ENCODE assay signal across 8 cellular contexts in genomic region chr5:173204185-173204979, GRCh38. TPM values are rescaled to one million over a fixed set of nuclear protein-coding genes. Genes with fewer than 3 reads are reported as not detected.
DNase-seq lines count a peak whose midpoint lies in the region; FAIRE-seq and TF ChIP-seq lines count a peak whose summit lies in the region.

No MANE protein-coding gene starts in this region.

- H3K9ac ChIP-seq in endothelial cell of umbilical vein (replicated peaks; ENCODE audit: extremely low read depth, insufficient read depth, low read length) = no peak overlapping the region
- no peak overlapping the region for H3K9ac ChIP-seq in neuronal stem cell (ENCODE audit: low read depth, low read length, poor library complexity)

- H3K4ac ChIP-seq in neuronal stem cell (ENCODE audit: low read length) = no peak overlapping the region

- H4K91ac ChIP-seq in neuronal stem cell (ENCODE audit: low read depth, low read length, poor library complexity) = no peak overlapping the region

- H3K23ac ChIP-seq in neuronal stem cell (ENCODE audit: low read depth, low read length, poor library complexity) = no peak overlapping the region

- no peaks in the 10 kb centered on the region for H3K79me2 ChIP-seq in endothelial cell of umbilical vein (ENCODE audit: control insufficient read depth, insufficient read depth, low read length)

- WGBS in neuronal stem cell (ENCODE audit: extremely low coverage in 2 of 2, insufficient read length in 2 of 2, insufficient replicate concordance in 1 of 2), 2 donors = 100% methylated on average over 1 of the region's 6 CpGs; no CpG with 5 or more reads in 1 of the 2 donors

- H2BK12ac ChIP-seq in neuronal stem cell (ENCODE audit: low read length) = no peak overlapping the region

- no peak overlapping the region for H2BK5ac ChIP-seq in neuronal stem cell (ENCODE audit: low read length)

- H3K36me3 ChIP-seq in endothelial cell of umbilical vein (ENCODE audit: control insufficient read depth in 2 of 2, extremely low read depth in 1 of 2, insufficient read depth in 2 of 2, low read length in 2 of 2) (no peaks in the 10 kb centered on the region), neuronal stem cell (replicated peaks in 1 of 2; ENCODE audit: control insufficient read depth in 2 of 2, insufficient read depth in 2 of 2, low read length in 2 of 2) (no peaks in the 10 kb centered on the region)

- no TSS peak for BruUV-seq in endothelial cell of umbilical vein (replicated peaks; lab: Mats Ljungman, UMichigan)

- no peak overlapping the region for H3K18ac ChIP-seq in neuronal stem cell (ENCODE audit: low read length)

- POLR2A ChIA-PET in endothelial cell of umbilical vein (lab: Charles Lee) = no interaction called here

- H3K9me3 ChIP-seq in endothelial cell of umbilical vein (replicated peaks; ENCODE audit: control insufficient read depth, insufficient read depth, low read length) (no peaks in the 10 kb centered on the region), neuronal stem cell (replicated peaks in 1 of 2; ENCODE audit: control insufficient read depth in 2 of 2, insufficient read depth in 1 of 2, low read depth in 1 of 2, low read length in 2 of 2) (peaks cover 2 to 4% of the 10 kb centered on the region in 2 donors)

- intact Hi-C loops in endothelial cell of umbilical vein (cut with micrococcal nuclease) = loop anchor here (1.0 to 2.0 kb wide), 5 partner anchors 194 to 498 kb away; no protein-coding TSS in a partner anchor

- H4K8ac ChIP-seq in neuronal stem cell (ENCODE audit: low read depth, low read length) = no peak overlapping the region

- CTCF ChIA-PET in endothelial cell of umbilical vein (lab: Charles Lee) = no interaction called here

- no peaks in the 10 kb centered on the region for H3K79me1 ChIP-seq in neuronal stem cell (ENCODE audit: low read depth, low read length)

- H3K4me1 ChIP-seq in endothelial cell of umbilical vein (ENCODE audit: control insufficient read depth, extremely low read depth, insufficient read depth, low read length) = no peaks in the 10 kb centered on the region
- H3K4me1 ChIP-seq in neuronal stem cell (ENCODE audit: control insufficient read depth in 2 of 2, insufficient read depth in 1 of 2, low read depth in 1 of 2, low read length in 2 of 2) = peaks cover 2 to 5% of the 10 kb centered on the region in 2 donors

- H3K27ac ChIP-seq in endothelial cell of umbilical vein (ENCODE audit: insufficient read depth, low read depth, low read length) (no peak overlapping the region), neuronal stem cell (replicated peaks; ENCODE audit: low read length) (no peak overlapping the region)

- H3K27me3 ChIP-seq in endothelial cell of umbilical vein (ENCODE audit: control insufficient read depth in 2 of 2, insufficient read depth in 2 of 2, low read length in 2 of 2) (peaks cover 6 to 9% of the 10 kb centered on the region in 2 experiments), neuronal stem cell (ENCODE audit: control insufficient read depth in 3 of 3, insufficient read depth in 3 of 3, low read depth in 1 of 3, low read length in 3 of 3) (peaks cover 0 to 17% (median 9%) of the 10 kb centered on the region in 3 experiments)

- TF ChIP-seq POLR2A in endothelial cell of umbilical vein (IDR thresholded peaks at IDR 0.05; ENCODE audit: low read depth, low read length) = no peak

- peak; percentile 31 to 33 for TF ChIP-seq CTCF in endothelial cell of umbilical vein (IDR thresholded peaks at IDR 0.05; ENCODE audit: extremely low read depth in 1 of 2, insufficient read depth in 1 of 2, low read depth in 1 of 2, low read length in 2 of 2)

- no peak overlapping the region for H2BK120ac ChIP-seq in neuronal stem cell (ENCODE audit: low read depth, low read length)

- no peaks in the 10 kb centered on the region for H3K9me1 ChIP-seq in endothelial cell of umbilical vein (replicated peaks; ENCODE audit: control insufficient read depth, extremely low read depth, insufficient read depth, low read length)

- H3K4me3 ChIP-seq in endothelial cell of umbilical vein (replicated peaks in 1 of 3; ENCODE audit: insufficient read depth in 1 of 3, low read depth in 1 of 3, low read length in 3 of 3) (no peak overlapping the region), neuronal stem cell (ENCODE audit: low read length in 2 of 2) (no peak overlapping the region)

- no peak overlapping the region for H3K4me2 ChIP-seq in endothelial cell of umbilical vein (ENCODE audit: insufficient read depth, low read length)
- no peak overlapping the region for H3K4me2 ChIP-seq in neuronal stem cell (ENCODE audit: insufficient read depth, low read length, poor library complexity, severe bottlenecking)

- no peak overlapping the region for H2AK5ac ChIP-seq in neuronal stem cell (ENCODE audit: low read depth, low read length)

- H2AFZ ChIP-seq in endothelial cell of umbilical vein (ENCODE audit: low read depth, low read length) (no peak overlapping the region), neuronal stem cell (ENCODE audit: low read length) (no peak overlapping the region)

- dilution Hi-C loops in endothelial cell of umbilical vein (cut with MboI; ENCODE audit: extremely low pct_ligation_motif_present, low sequenced_read_pairs) = no loop called here

- H3K14ac ChIP-seq in neuronal stem cell (ENCODE audit: low read length) = no peak overlapping the region

- H2BK15ac ChIP-seq in neuronal stem cell (ENCODE audit: low read length) = no peak overlapping the region

- DNase-seq in SKM-1 treated with dmso at 0.1 percent for 144 hours (lab: John Stamatoyannopoulos, UW; ENCODE audit: unreplicated experiment) (peak; percentile 15), SKM-1 (lab: John Stamatoyannopoulos, UW; ENCODE audit: unreplicated experiment) (no peak), NCI-H460 (ENCODE audit: extremely low read depth, low read depth) (peak; percentile 43), endothelial cell of umbilical vein (ENCODE audit: low read depth, low spot score) (peak; percentile 36), stromal cell of bone marrow (ENCODE audit: low read depth) (peak; percentile 17), iPS-NIHi7 (ENCODE audit: extremely low spot score) (no peak), GM19238 (ENCODE audit: insufficient read length, low spot score) (no peak), neuronal stem cell (ENCODE audit: low spot score) (no peak)

- FAIRE-seq in endothelial cell of umbilical vein (lab: Jason Lieb, UNC) = peak; percentile 79

- no peaks in the 10 kb centered on the region for H4K20me1 ChIP-seq in endothelial cell of umbilical vein (replicated peaks; ENCODE audit: control insufficient read depth, extremely low read depth, insufficient read depth, low read length)

TF ChIP-seq in endothelial cell of umbilical vein, 7 proteins besides CTCF, POLR2A, EP300 and RAD21:
- TF ChIP-seq MAX (IDR thresholded peaks at IDR 0.05; ENCODE audit: insufficient read depth, insufficient read length) = no peak
- no peak for TF ChIP-seq GATA2 (IDR thresholded peaks at IDR 0.05; ENCODE audit: insufficient read depth, insufficient read length, low read depth, low read length)
- TF ChIP-seq POLR2AphosphoS5 (IDR thresholded peaks at IDR 0.05; ENCODE audit: insufficient read depth, low read depth, low read length) = no peak
- no peak for TF ChIP-seq JUN (IDR thresholded peaks at IDR 0.05; ENCODE audit: borderline replicate concordance, insufficient read depth, insufficient read length, low read depth)
- no peak for TF ChIP-seq FOS (IDR thresholded peaks at IDR 0.05; ENCODE audit: borderline replicate concordance, insufficient read depth, low read length)
- no peak for TF ChIP-seq MYC (IDR thresholded peaks at IDR 0.05; ENCODE audit: low read depth, low read length)
- no peak for TF ChIP-seq EZH2 (IDR thresholded peaks at IDR 0.05; ENCODE audit: borderline replicate concordance, low read depth, low read length, severe bottlenecking)

RNA-seq across cellular contexts. Expression of gene NKX2-5, which starts 30.6 kb away (rescaled TPM):
- total RNA-seq in NCI-H460 (2014; rRNA removed; shearing (Covaris generic)) = not detected in 2 replicates
- not detected in 2 replicates for polyA plus RNA-seq in NCI-H460 (2014; cell fraction: nucleus; rRNA removed)
- total RNA-seq in endothelial cell of umbilical vein = not detected in 2 replicates
- 0.29 TPM in 1 of 2 replicates, not detected in the other for polyA plus RNA-seq in endothelial cell of umbilical vein
- 0.04 TPM in 1 of 2 replicates, not detected in the other for polyA plus RNA-seq in endothelial cell of umbilical vein (2011; cell fraction: cytosol; rRNA removed)
- polyA plus RNA-seq in endothelial cell of umbilical vein (2011; cell fraction: nucleus; rRNA removed) = not detected in 2 replicates
- not detected in 2 replicates for polyA plus RNA-seq in endothelial cell of umbilical vein (2012)
- polyA minus RNA-seq in endothelial cell of umbilical vein = not detected in 2 replicates
- not detected for polyA minus RNA-seq in endothelial cell of umbilical vein (2011; cell fraction: cytosol; rRNA and poly(A)+ RNA removed)
- not detected in 2 replicates for polyA minus RNA-seq in endothelial cell of umbilical vein (2011; cell fraction: nucleus; rRNA and poly(A)+ RNA removed)
- polyA plus RNA-seq in neuronal stem cell (2013, experiment 1 of 2) = 0.13 TPM
- 0.08 TPM for polyA plus RNA-seq in neuronal stem cell (2013, experiment 2 of 2)

Comparison
In these comparisons a context has a peak if more than half of its experiments do, and no peak if none do; other contexts are left out.
1. DNase-seq: peak in SKM-1 treated with dmso at 0.1 percent for 144 hours (single experiment), NCI-H460 (single experiment), endothelial cell of umbilical vein (single experiment) and stromal cell of bone marrow (single experiment); none in SKM-1 (single experiment), iPS-NIHi7 (single experiment), GM19238 (single experiment) and neuronal stem cell (single experiment).